18 cellular contexts compared by ENCODE assay signal in genomic region chr17:5370411-5370810, GRCh38.
"Had no signal": no experiment of that assay in that cellular context is flagged by ENCODE, and none has a peak within 500 bp of the region (broad histone marks: within the 10 kb centered on the region; RNA-seq: fewer than 3 reads in every experiment).

No MANE protein-coding gene starts in this region.

- H3K27ac Mint-ChIP-seq: activated CD4-positive, alpha-beta T cell treated with anti-CD3 and anti-CD28 coated beads for 36 hours; T-helper 2 cell treated with Interferon-gamma antibody and Interleukin-4, amounts not matched to agents 5 μg/mL and 100 μg/mL, for 36 hours had no signal

- H3K36me3 ChIP-seq: ovary had no signal

- DNase-seq: activated CD4-positive, alpha-beta T cell treated with anti-CD3 and anti-CD28 coated beads for 36 hours; activated CD4-positive, alpha-beta T cell treated with anti-CD3 and anti-CD28 coated beads, Interleukin-2, amount 50 U/mL, for 48 hours; activated naive CD8-positive, alpha-beta T cell treated with anti-CD3 and anti-CD28 coated beads, Interleukin-2, amount 50 U/mL, for 24 hours; aorta; dermis blood vessel endothelial cell; effector memory CD8-positive, alpha-beta T cell; hippocampal formation; left cardiac atrium; mesendoderm; naive thymus-derived CD8-positive, alpha-beta T cell; ovary; stimulated activated CD4-positive, alpha-beta T cell treated with anti-CD3 and anti-CD28 coated beads, Interleukin-4, amount 100 ng/mL, for 24 hours; SW 1271; upper lobe of right lung had no signal

- H3K4me3 Mint-ChIP-seq: activated CD4-positive, alpha-beta T cell treated with anti-CD3 and anti-CD28 coated beads for 36 hours; activated naive CD8-positive, alpha-beta T cell treated with anti-CD3 and anti-CD28 coated beads, Interleukin-2, amount 50 U/mL, for 24 hours; effector memory CD8-positive, alpha-beta T cell; naive thymus-derived CD8-positive, alpha-beta T cell; stimulated activated effector memory CD8-positive, alpha-beta T cell treated with anti-CD3 and anti-CD28 coated beads, Interleukin-12 subunit alpha, Interleukin-12 subunit beta, amount 100 ng/mL, for 72 hours; T-helper 2 cell treated with Interferon-gamma antibody and Interleukin-4, amounts not matched to agents 5 μg/mL and 100 μg/mL, for 36 hours had no signal

- H3K27ac ChIP-seq: ovary, upper lobe of right lung had no signal

- ATAC-seq: activated CD4-positive, alpha-beta T cell treated with anti-CD3 and anti-CD28 coated beads for 36 hours; activated naive CD8-positive, alpha-beta T cell treated with anti-CD3 and anti-CD28 coated beads, Interleukin-2, amount 50 U/mL, for 24 hours; effector memory CD8-positive, alpha-beta T cell; left cardiac atrium; naive thymus-derived CD8-positive, alpha-beta T cell; sciatic nerve; stimulated activated effector memory CD8-positive, alpha-beta T cell treated with anti-CD3 and anti-CD28 coated beads, Interleukin-12 subunit alpha, Interleukin-12 subunit beta, amount 100 ng/mL, for 72 hours; upper lobe of right lung had no signal

- H3K9me3 Mint-ChIP-seq: activated naive CD8-positive, alpha-beta T cell treated with anti-CD3 and anti-CD28 coated beads, Interleukin-2, amount 50 U/mL, for 24 hours; effector memory CD8-positive, alpha-beta T cell; naive thymus-derived CD8-positive, alpha-beta T cell; stimulated activated effector memory CD8-positive, alpha-beta T cell treated with anti-CD3 and anti-CD28 coated beads, Interleukin-12 subunit alpha, Interleukin-12 subunit beta, amount 100 ng/mL, for 72 hours; T-helper 2 cell treated with Interferon-gamma antibody and Interleukin-4, amounts not matched to agents 5 μg/mL and 100 μg/mL, for 36 hours had no signal

- H3K27me3 ChIP-seq: ovary, upper lobe of right lung had no signal

- H3K4me3 ChIP-seq: ovary, smooth muscle cell, upper lobe of right lung had no signal

- H3K27me3 Mint-ChIP-seq: activated CD4-positive, alpha-beta T cell treated with anti-CD3 and anti-CD28 coated beads for 36 hours; activated naive CD8-positive, alpha-beta T cell treated with anti-CD3 and anti-CD28 coated beads, Interleukin-2, amount 50 U/mL, for 24 hours; effector memory CD8-positive, alpha-beta T cell; naive thymus-derived CD8-positive, alpha-beta T cell had no signal

- H3K4me1 ChIP-seq: upper lobe of right lung had no signal

- H3K9me3 ChIP-seq: ovary, upper lobe of right lung had no signal

- H3K4me1 Mint-ChIP-seq: activated CD4-positive, alpha-beta T cell treated with anti-CD3 and anti-CD28 coated beads for 36 hours; activated naive CD8-positive, alpha-beta T cell treated with anti-CD3 and anti-CD28 coated beads, Interleukin-2, amount 50 U/mL, for 24 hours; stimulated activated effector memory CD8-positive, alpha-beta T cell treated with anti-CD3 and anti-CD28 coated beads, Interleukin-12 subunit alpha, Interleukin-12 subunit beta, amount 100 ng/mL, for 72 hours had no signal
